In the genomic region with DNA sequence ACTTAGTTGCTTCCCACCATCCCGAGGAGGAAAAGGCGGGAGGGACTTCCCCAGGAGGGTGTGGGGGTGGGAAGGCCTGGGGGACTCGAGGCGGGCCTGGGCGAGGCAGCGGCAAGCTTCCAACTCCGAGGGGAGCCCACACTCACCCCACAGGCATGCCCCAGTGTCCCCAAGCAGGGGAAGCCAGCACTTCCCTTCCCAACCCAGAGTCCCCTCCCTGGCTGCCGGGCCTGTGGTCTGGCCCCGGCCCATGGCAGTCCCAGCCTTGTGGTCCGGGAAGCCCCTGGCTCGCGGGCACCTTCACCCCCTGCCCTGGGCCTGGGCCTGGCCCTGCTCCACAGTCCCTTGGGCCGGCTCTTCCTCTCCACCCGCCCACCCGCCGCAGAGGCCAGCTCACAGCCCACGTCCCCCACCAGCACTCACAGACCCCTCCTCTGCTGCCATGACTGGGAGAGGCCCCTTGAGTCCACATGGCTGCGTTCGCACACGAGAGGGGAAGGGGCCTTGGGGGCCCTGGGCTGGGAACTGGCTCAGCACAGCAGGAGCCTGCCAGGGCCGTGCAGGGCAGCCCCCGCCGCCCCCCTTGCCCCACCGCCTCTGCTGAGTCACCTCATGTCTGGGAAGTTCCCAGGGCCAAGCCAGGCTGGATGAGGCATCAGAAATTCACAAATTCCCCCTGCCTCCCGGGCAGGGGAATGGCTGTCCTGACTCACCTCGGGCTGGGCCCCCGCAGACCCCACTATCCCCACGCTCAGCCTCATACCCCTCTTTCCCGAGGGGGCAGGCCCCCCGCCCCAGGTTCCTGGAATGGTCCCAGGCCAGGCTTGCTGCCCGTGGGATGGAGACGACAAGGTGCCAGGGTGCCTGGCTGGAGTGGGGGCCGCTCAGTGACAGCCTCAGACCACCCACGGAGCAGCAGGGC, we compare ENCODE assay signal across 10 cellular contexts. TPM values are rescaled to one million over a fixed set of nuclear protein-coding genes. Genes with fewer than 3 reads are reported as not detected.
DNase-seq lines count a peak whose midpoint lies in the region; ATAC-seq, FAIRE-seq and TF ChIP-seq lines count a peak whose summit lies in the region.
"Had no signal": no experiment of that assay in that cellular context is flagged by ENCODE, and none has a peak within 500 bp of the region (broad histone marks: within the 10 kb centered on the region; RNA-seq: fewer than 3 reads in every experiment).

No MANE protein-coding gene starts in this region.

- H3K4me3 ChIP-seq in bronchial epithelial cell (ENCODE audit: low read depth, low read length) = no peak overlapping the region
- peak overlapping the region in 1 of 4 donors; percentile 9 for H3K4me3 ChIP-seq in tibial nerve
- H3K4me3 ChIP-seq in OCI-LY7 (ENCODE audit: low read depth, low read length, poor library complexity, severe bottlenecking) = no peak overlapping the region

- H3K4me1 Mint-ChIP-seq in T-cell = peaks cover 0 to 5% (median 4%) of the 10 kb centered on the region in 3 donors
- H3K4me1 Mint-ChIP-seq: activated CD4-positive, alpha-beta T cell treated with anti-CD3 and anti-CD28 coated beads, Interleukin-2, amount 10 ng/mL, durations not matched to agents 7 days and 5 days had no signal

- no peaks in the 10 kb centered on the region for H4K20me1 ChIP-seq in OCI-LY7 (ENCODE audit: insufficient read depth, low read length)

- no peak overlapping the region for H3K4me3 Mint-ChIP-seq in T-cell
- H3K4me3 Mint-ChIP-seq: activated CD4-positive, alpha-beta T cell treated with anti-CD3 and anti-CD28 coated beads, Interleukin-2, amount 10 ng/mL, durations not matched to agents 7 days and 5 days; nephron had no signal

- BruUV-seq in OCI-LY7 (replicated peaks; lab: Mats Ljungman, UMichigan) = no TSS peak

- H3K79me2 ChIP-seq in OCI-LY7 (ENCODE audit: insufficient read depth, low read depth, low read length) = no peaks in the 10 kb centered on the region

- H3K27me3 ChIP-seq in bronchial epithelial cell (ENCODE audit: control insufficient read depth, insufficient read depth, low read length) (peaks cover 2% of the 10 kb centered on the region), tibial nerve (no peaks in the 10 kb centered on the region)

- WGBS in tibial nerve, 2 donors = 23 to 50% methylated on average over 2 to 24 of the region's 34 CpGs

- H3K9me3 ChIP-seq in tibial nerve (no peaks in the 10 kb centered on the region), OCI-LY7 (ENCODE audit: low read length) (peaks cover 7% of the 10 kb centered on the region; the same call in 1 of the 2 replicates)

- no peak for ATAC-seq in stimulated activated naive CD8-positive, alpha-beta T cell treated with anti-CD3 and anti-CD28 coated beads, Interleukin-15, Interleukin-2, amounts not matched to agents 100 U/mL and 50 U/mL, for 24 hours
- no peak for ATAC-seq in T-cell (replicated peaks in 1 of 4)

- H3K9me3 Mint-ChIP-seq in T-cell = no peaks in the 10 kb centered on the region
- H3K9me3 Mint-ChIP-seq: activated CD4-positive, alpha-beta T cell treated with anti-CD3 and anti-CD28 coated beads, Interleukin-2, amount 10 ng/mL, durations not matched to agents 7 days and 5 days; nephron had no signal

- TF ChIP-seq CTCF in bronchial epithelial cell (IDR thresholded peaks at IDR 0.05; ENCODE audit: insufficient read depth, low read length, severe bottlenecking) (no peak), tibial nerve (IDR thresholded peaks at IDR 0.05) (no peak), OCI-LY7 (conservative IDR thresholded peaks at IDR 0.05; ENCODE audit: low read length) (no peak)

- no peaks in the 10 kb centered on the region for H3K9me2 ChIP-seq in OCI-LY7 (ENCODE audit: insufficient read depth, low read length)

- H3K27me3 Mint-ChIP-seq in T-cell = peaks cover 0 to 9% of the 10 kb centered on the region in 2 donors

- H3K27ac Mint-ChIP-seq in T-cell = no peak overlapping the region
- H3K27ac Mint-ChIP-seq: activated CD4-positive, alpha-beta T cell treated with anti-CD3 and anti-CD28 coated beads, Interleukin-2, amount 10 ng/mL, durations not matched to agents 7 days and 5 days had no signal

- peak; percentile 85 for DNase-seq in HT1080 (ENCODE audit: low read depth)
- peak; percentile 87 for DNase-seq in bronchial epithelial cell (ENCODE audit: low read depth)
- peak; percentile 77 for DNase-seq in left kidney (ENCODE audit: low read depth, low spot score)
- peak in 1 of 2 donors; percentile 65 for DNase-seq in tibial nerve (ENCODE audit: low spot score in 2 of 2)
- no peak for DNase-seq in stimulated activated naive CD8-positive, alpha-beta T cell treated with anti-CD3 and anti-CD28 coated beads, Interleukin-15, Interleukin-2, amounts not matched to agents 100 U/mL and 50 U/mL, for 24 hours
- DNase-seq in OCI-LY7 (ENCODE audit: low spot score) = no peak
- no peak for DNase-seq in stimulated activated CD4-positive, alpha-beta T cell treated with anti-CD3 and anti-CD28 coated beads, Interleukin-1b, Interleukin-23, amount 100 ng/mL, for 48 hours
- no peak for DNase-seq in T-cell
- DNase-seq: activated CD4-positive, alpha-beta T cell treated with anti-CD3 and anti-CD28 coated beads, Interleukin-2, amount 10 ng/mL, durations not matched to agents 7 days and 5 days had no signal

- CTCF ChIA-PET in OCI-LY7 (lab: Charles Lee; ENCODE audit: unreplicated experiment) = no interaction called here
- CTCF ChIA-PET in T-cell (lab: Charles Lee) = no interaction called here

- peaks cover 0 to 77% (median 63%) of the 10 kb centered on the region in 4 donors for H3K4me1 ChIP-seq in tibial nerve
- no peaks in the 10 kb centered on the region for H3K4me1 ChIP-seq in OCI-LY7 (ENCODE audit: insufficient read depth, low read length, poor library complexity, severe bottlenecking)

- no peak overlapping the region for H2AFZ ChIP-seq in OCI-LY7 (ENCODE audit: low read length)

- no peak for FAIRE-seq in bronchial epithelial cell (lab: Jason Lieb, UNC)

- intact Hi-C loops in OCI-LY7 (cut with micrococcal nuclease; ENCODE audit: unreplicated experiment) = no loop called here

- no peaks in the 10 kb centered on the region for H3K36me3 Mint-ChIP-seq in T-cell

- H3K36me3 ChIP-seq in bronchial epithelial cell (ENCODE audit: control insufficient read depth, insufficient read depth, low read length) (no peaks in the 10 kb centered on the region), tibial nerve (no peaks in the 10 kb centered on the region), OCI-LY7 (ENCODE audit: insufficient read depth, low read length) (no peaks in the 10 kb centered on the region)

- POLR2A ChIA-PET in OCI-LY7 (lab: Charles Lee) (no interaction called here), T-cell (lab: Charles Lee) (interaction anchor here in 1 of 2 donors (0.6 kb wide), 1 partner anchor 26 kb away, joined by 3 read pairs; no protein-coding TSS in a partner anchor)

- TF ChIP-seq POLR2A in tibial nerve (IDR thresholded peaks at IDR 0.05) = no peak

- H3K27ac ChIP-seq in tibial nerve = peak overlapping the region; percentile 56 to 89 (median 76)
- no peak overlapping the region for H3K27ac ChIP-seq in OCI-LY7 (ENCODE audit: low read depth, low read length, poor library complexity, severe bottlenecking)

- H3K4me2 ChIP-seq in OCI-LY7 (ENCODE audit: low read length) = no peak overlapping the region

- TF ChIP-seq EP300 in tibial nerve (IDR thresholded peaks at IDR 0.05) = peak in 1 of 2 donors; percentile 14

RNA-seq across cellular contexts. Expression of a gene that starts 27.8 kb away (rescaled TPM):
- total RNA-seq in HT1080 (2014; rRNA removed; shearing (Covaris generic)) = 0.43 TPM in 2 replicates
- 0.27 and 0.81 TPM in 2 replicates for polyA plus RNA-seq in HT1080 (2015; cell fraction: cytosol; rRNA removed)
- polyA plus RNA-seq in HT1080 (2015; cell fraction: nucleus; rRNA removed) = 1.2 and 1.9 TPM in 2 replicates
- 0.79 and 1.8 TPM in 2 replicates for total RNA-seq in bronchial epithelial cell
- 10 to 100 TPM; 15.1 to 38.7 (median 27.4) TPM for total RNA-seq in tibial nerve
- 1.4 and 5.2 TPM in 2 replicates for total RNA-seq in OCI-LY7 (2014; rRNA removed; shearing (Covaris generic))
- total RNA-seq in OCI-LY7 (2022) = 5.5 and 5.7 TPM in 2 replicates
- total RNA-seq in T-cell = under 1 TPM; 0.23 to 0.82 (median 0.33) TPM
- total RNA-seq: activated CD4-positive, alpha-beta T cell treated with anti-CD3 and anti-CD28 coated beads, Interleukin-2, amount 10 ng/mL, durations not matched to agents 7 days and 5 days had no signal

Comparison
In these comparisons a context has a peak if more than half of its experiments do, and no peak if none do; other contexts are left out.
1. DNase-seq: peak in HT1080 (single experiment), bronchial epithelial cell (single experiment) and left kidney (single experiment); none in stimulated activated naive CD8-positive, alpha-beta T cell treated with anti-CD3 and anti-CD28 coated beads, Interleukin-15, Interleukin-2, amounts not matched to agents 100 U/mL and 50 U/mL, for 24 hours (single experiment), OCI-LY7 (single experiment), stimulated activated CD4-positive, alpha-beta T cell treated with anti-CD3 and anti-CD28 coated beads, Interleukin-1b, Interleukin-23, amount 100 ng/mL, for 48 hours (single experiment) and T-cell (0 of 34).